ENCODE assay signal across 9 cellular contexts in the genomic region with DNA sequence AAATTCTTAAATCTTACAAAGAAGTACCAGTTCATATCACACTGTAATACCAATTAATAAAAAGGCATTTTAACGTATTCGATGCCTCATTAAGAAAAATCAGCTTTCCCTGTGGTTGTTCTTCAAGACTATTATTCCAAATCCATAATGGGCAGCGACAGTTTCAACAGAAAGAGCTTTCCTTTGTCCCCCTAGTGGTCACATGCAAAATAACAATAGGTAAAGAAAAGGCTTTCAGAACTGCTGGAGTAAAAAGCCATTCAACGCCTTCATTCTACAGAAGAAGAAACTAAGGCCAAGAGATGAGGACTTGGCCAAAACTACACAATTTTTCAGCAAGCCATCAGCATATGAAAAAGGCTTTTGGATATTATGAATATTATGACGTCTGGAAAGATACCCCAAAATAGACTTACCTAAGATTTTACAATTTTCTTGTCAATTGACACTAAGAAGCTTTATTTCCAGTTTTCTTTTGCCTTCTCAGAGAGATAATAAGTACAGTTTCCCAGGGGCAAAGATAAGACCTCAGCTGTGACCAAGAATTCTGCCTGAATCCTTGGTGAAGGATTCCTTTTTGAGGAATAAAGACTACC. TPM values are rescaled to one million over a fixed set of nuclear protein-coding genes. Genes with fewer than 3 reads are reported as not detected.
DNase-seq lines count a peak whose midpoint lies in the region; ATAC-seq and TF ChIP-seq lines count a peak whose summit lies in the region.
"Had no signal": no experiment of that assay in that cellular context is flagged by ENCODE, and none has a peak within 500 bp of the region (broad histone marks: within the 10 kb centered on the region; RNA-seq: fewer than 3 reads in every experiment).

No MANE protein-coding gene starts in this region.

- no peak for TF ChIP-seq EP300 in esophagus muscularis mucosa (IDR thresholded peaks at IDR 0.05)

- 30% methylated on average over 5 of the region's 5 CpGs for WGBS in esophagus muscularis mucosa

- peak; percentile 86 for TF ChIP-seq CTCF in PC-3 (conservative IDR thresholded peaks at IDR 0.05; ENCODE audit: low read depth, low read length)
- peak; percentile 29 to 71 (median 69) for TF ChIP-seq CTCF in esophagus muscularis mucosa (IDR thresholded peaks at IDR 0.05)

- no peaks in the 10 kb centered on the region for H3F3A ChIP-seq in PC-3 (ENCODE audit: low read length, unreplicated experiment)

- DNase-seq in Daoy (ENCODE audit: low read depth), result peak; percentile 13
- peak; percentile 59 for DNase-seq in PC-3
- no peak for DNase-seq in esophagus muscularis mucosa (ENCODE audit: extremely low spot score)
- DNase-seq in retina, result peak; percentile 42
- DNase-seq in HPDE6-E6E7 (ENCODE audit: extremely low spot score), result no peak

- no peaks in the 10 kb centered on the region for H3K9me2 ChIP-seq in PC-3 (replicated peaks; ENCODE audit: low read length)

- no peak overlapping the region for H3K4me3 ChIP-seq in PC-3 (ENCODE audit: low read length)
- no peak overlapping the region for H3K4me3 ChIP-seq in esophagus muscularis mucosa

- CTCF ChIA-PET in PC-3 (lab: Charles Lee), result interaction anchor here (1.5 kb wide), 1 partner anchor 1146 kb away, joined by 4 read pairs; no protein-coding TSS in a partner anchor

- no peaks in the 10 kb centered on the region for H3K79me2 ChIP-seq in PC-3 (ENCODE audit: low read length)

- no TSS peak for BruUV-seq in PC-3 (replicated peaks; lab: Mats Ljungman, UMichigan)

- ATAC-seq in HG03432 (IDR thresholded peaks at IDR 0.05; ENCODE audit: unreplicated experiment) (peak; percentile 48), PC-3 (no peak), GM19455 (IDR thresholded peaks at IDR 0.05; ENCODE audit: unreplicated experiment) (no peak), GM21367 (IDR thresholded peaks at IDR 0.05; ENCODE audit: unreplicated experiment) (no peak)
- ATAC-seq: naive thymus-derived CD4-positive, alpha-beta T cell had no signal

- no peak overlapping the region for H2AFZ ChIP-seq in PC-3 (ENCODE audit: low read length)

- intact Hi-C loops in PC-3 (cut with micrococcal nuclease) (loop anchor here (2.0 to 10.0 kb wide), 3 partner anchors 382 to 1146 kb away; no protein-coding TSS in a partner anchor), esophagus muscularis mucosa (cut with DNase I) (no loop called here)

- H3K4me2 ChIP-seq in PC-3 (ENCODE audit: low read length), result no peak overlapping the region

- H4K20me1 ChIP-seq in PC-3 (ENCODE audit: low read length), result no peaks in the 10 kb centered on the region

- no peak overlapping the region for H3K9ac ChIP-seq in PC-3 (ENCODE audit: low read length)

- POLR2A ChIA-PET in PC-3 (lab: Charles Lee; ENCODE audit: unreplicated experiment), result no interaction called here

- H3K27me3 ChIP-seq in PC-3 (ENCODE audit: low read length) (peaks cover 17% of the 10 kb centered on the region), esophagus muscularis mucosa (peaks cover 0 to 5% (median 0%) of the 10 kb centered on the region in 4 donors)

- H3K9me3 ChIP-seq in PC-3 (ENCODE audit: low read length), result no peaks in the 10 kb centered on the region
- H3K9me3 ChIP-seq in esophagus muscularis mucosa, result no peaks in the 10 kb centered on the region

- no peak for TF ChIP-seq POLR2A in esophagus muscularis mucosa (IDR thresholded peaks at IDR 0.05; ENCODE audit: low read depth)

- H3K36me3 ChIP-seq in PC-3 (ENCODE audit: low read depth, low read length) (no peaks in the 10 kb centered on the region), esophagus muscularis mucosa (no peaks in the 10 kb centered on the region)

- no peak overlapping the region for H3K27ac ChIP-seq in PC-3 (ENCODE audit: low read length)
- no peak overlapping the region for H3K27ac ChIP-seq in esophagus muscularis mucosa (replicated peaks in 1 of 4)

- H3K4me1 ChIP-seq in PC-3 (ENCODE audit: insufficient read depth, low read length) (no peaks in the 10 kb centered on the region), esophagus muscularis mucosa (no peaks in the 10 kb centered on the region)

RNA-seq across cellular contexts. Expression of a gene that starts 6.7 kb away (rescaled TPM):
- total RNA-seq in Daoy (2014; rRNA removed; shearing (Covaris generic)), result 0.15 and 0.57 TPM in 2 replicates
- total RNA-seq in PC-3 (2014; rRNA removed), result 1.8 and 1.9 TPM in 2 replicates
- 1 to 10 TPM in 3 of 4 donors, under 1 TPM in 1; 0.83 to 5.3 (median 3.9) TPM for total RNA-seq in esophagus muscularis mucosa
- total RNA-seq: naive thymus-derived CD4-positive, alpha-beta T cell had no signal

Comparison
In these comparisons a context has a peak if more than half of its experiments do, and no peak if none do; other contexts are left out.
1. DNase-seq: peak in Daoy (single experiment), PC-3 (single experiment) and retina (single experiment); none in esophagus muscularis mucosa (single experiment) and HPDE6-E6E7 (single experiment).